ENCODE assay signal across 22 cellular contexts in genomic region chr1:64131155-64131554, GRCh38.
DNase-seq lines count a peak whose midpoint lies in the region; ATAC-seq, FAIRE-seq and TF ChIP-seq lines count a peak whose summit lies in the region.
"Had no signal": no experiment of that assay in that cellular context is flagged by ENCODE, and none has a peak within 500 bp of the region (broad histone marks: within the 10 kb centered on the region; RNA-seq: fewer than 3 reads in every experiment).

No MANE protein-coding gene starts in this region.

- CTCF ChIA-PET in H1 (lab: Charles Lee; ENCODE audit: partially characterized antibody): interaction anchor here (0.9 to 1.2 kb wide), 4 partner anchors 8 to 352 kb away, joined by 3 read pairs; no protein-coding TSS in a partner anchor
- CTCF ChIA-PET in CD4-positive, alpha-beta memory T cell (lab: Charles Lee; ENCODE audit: partially characterized antibody): no interaction called here

- H3K9me3 ChIP-seq in HUES64 (ENCODE audit: insufficient read depth, low read depth, low read length) (no peaks in the 10 kb centered on the region), H1 (ENCODE audit: insufficient read depth in 2 of 2, low read depth in 1 of 2, low read length in 1 of 2) (no peaks in the 10 kb centered on the region), left ventricle myocardium inferior (replicated peaks) (no peaks in the 10 kb centered on the region), mesenchymal stem cell (ENCODE audit: control insufficient read depth, low read length) (no peaks in the 10 kb centered on the region)
- H3K9me3 ChIP-seq in CD4-positive, alpha-beta memory T cell (ENCODE audit: control insufficient read depth in 1 of 2, low read length in 2 of 2): no peaks in the 10 kb centered on the region
- H3K9me3 ChIP-seq: A549, BE2C had no signal

- no peak overlapping the region for H3K23ac ChIP-seq in H1 (ENCODE audit: insufficient read length)
- H3K23ac ChIP-seq in mesenchymal stem cell (ENCODE audit: low read length in 2 of 2): no peak overlapping the region

- H2BK5ac ChIP-seq in H1 (ENCODE audit: low read depth, low read length) (peak overlapping the region; percentile 35; the same call in 1 of the 2 replicates), mesenchymal stem cell (ENCODE audit: low read depth, low read length, poor library complexity, severe bottlenecking) (no peak overlapping the region)

- no peak overlapping the region for H2BK20ac ChIP-seq in H1 (ENCODE audit: low read length)

- H3K9ac ChIP-seq in HUES64 (ENCODE audit: low read depth, low read length) (no peak overlapping the region), H1 (replicated peaks in 1 of 4; ENCODE audit: extremely low read depth in 1 of 4, low read depth in 3 of 4, low read length in 3 of 4) (no peak overlapping the region), mesenchymal stem cell (ENCODE audit: low read length) (no peak overlapping the region)

- H3K36me3 ChIP-seq in HUES64 (ENCODE audit: insufficient read depth, low read length) (no peaks in the 10 kb centered on the region), H1 (ENCODE audit: control insufficient read depth in 2 of 4, insufficient read depth in 4 of 4, low read length in 3 of 4) (no peaks in the 10 kb centered on the region), left ventricle myocardium inferior (no peaks in the 10 kb centered on the region), mesenchymal stem cell (ENCODE audit: control insufficient read depth in 1 of 2, insufficient read depth in 2 of 2, low read depth in 1 of 2, low read length in 2 of 2) (no peaks in the 10 kb centered on the region)
- H3K36me3 ChIP-seq in CD4-positive, alpha-beta memory T cell (ENCODE audit: insufficient read depth, low read length): no peaks in the 10 kb centered on the region
- H3K36me3 ChIP-seq: BE2C had no signal

- H2BK120ac ChIP-seq in H1 (replicated peaks; ENCODE audit: low read depth, low read length): no peak overlapping the region
- no peak overlapping the region for H2BK120ac ChIP-seq in mesenchymal stem cell (ENCODE audit: low read depth, low read length)

- peaks cover 1 to 3% of the 10 kb centered on the region in 2 experiments for H4K20me1 ChIP-seq in H1 (replicated peaks in 1 of 2; ENCODE audit: control insufficient read depth in 1 of 2, insufficient read depth in 2 of 2, low read length in 2 of 2)

- H2BK12ac ChIP-seq in H1 (ENCODE audit: low read depth, low read length): no peak overlapping the region
- H2BK12ac ChIP-seq in mesenchymal stem cell (ENCODE audit: low read length in 2 of 2): no peak overlapping the region

- H3K79me1 ChIP-seq in H1 (ENCODE audit: low read depth, low read length): no peaks in the 10 kb centered on the region; the same call in 1 of the 2 replicates
- no peaks in the 10 kb centered on the region for H3K79me1 ChIP-seq in mesenchymal stem cell (replicated peaks; ENCODE audit: low read length, poor library complexity, severe bottlenecking)

- no peak overlapping the region for H3K27ac Mint-ChIP-seq in CD4-positive, alpha-beta memory T cell
- H3K27ac Mint-ChIP-seq: CD8-positive, alpha-beta T cell had no signal

- H2AFZ ChIP-seq in H1 (ENCODE audit: low read length): no peak overlapping the region
- no peak overlapping the region for H2AFZ ChIP-seq in mesenchymal stem cell (ENCODE audit: low read depth, low read length)

- peaks cover 4 to 9% of the 10 kb centered on the region in 2 donors for H3K27me3 Mint-ChIP-seq in CD4-positive, alpha-beta memory T cell

- POLR2A ChIA-PET in H1 (lab: Charles Lee; ENCODE audit: partially characterized antibody): no interaction called here
- POLR2A ChIA-PET in CD4-positive, alpha-beta memory T cell (lab: Charles Lee; ENCODE audit: partially characterized antibody): no interaction called here

- H4K8ac ChIP-seq in H1 (ENCODE audit: extremely low read depth, insufficient read depth, low read length) (no peak overlapping the region), mesenchymal stem cell (ENCODE audit: low read length) (no peak overlapping the region)

- H3K4me2 ChIP-seq in H1 (ENCODE audit: insufficient read depth in 1 of 2, low read depth in 2 of 2, low read length in 2 of 2) (no peak overlapping the region), mesenchymal stem cell (ENCODE audit: low read length, poor library complexity, severe bottlenecking) (no peak overlapping the region)
- H3K4me2 ChIP-seq: A549 had no signal

- no peaks in the 10 kb centered on the region for H3K79me2 ChIP-seq in H1 (ENCODE audit: control insufficient read depth in 1 of 2, insufficient read depth in 2 of 2, low read length in 2 of 2)

- H3K23me2 ChIP-seq in H1 (ENCODE audit: low read depth, low read length): no peaks in the 10 kb centered on the region

- H3K4me3 Mint-ChIP-seq in CD4-positive, alpha-beta memory T cell: no peak overlapping the region
- H3K4me3 Mint-ChIP-seq: CD8-positive, alpha-beta T cell had no signal

- H2BK15ac ChIP-seq in H1 (ENCODE audit: low read length) (no peak overlapping the region), mesenchymal stem cell (ENCODE audit: low read depth, poor library complexity, severe bottlenecking) (no peak overlapping the region)

- H3K14ac ChIP-seq in H1 (ENCODE audit: insufficient read length) (no peak overlapping the region), mesenchymal stem cell (ENCODE audit: low read length in 2 of 2) (no peak overlapping the region)

- H4K91ac ChIP-seq in H1 (replicated peaks; ENCODE audit: insufficient read length, low read length) (no peak overlapping the region), mesenchymal stem cell (ENCODE audit: low read length) (no peak overlapping the region)

- H3K4me3 ChIP-seq in HUES64 (ENCODE audit: low read length) (no peak overlapping the region), H1 (ENCODE audit: extremely low read depth in 1 of 4, insufficient read depth in 2 of 4, low read depth in 3 of 4, low read length in 4 of 4) (no peak overlapping the region), left ventricle myocardium inferior (no peak overlapping the region), mesenchymal stem cell (ENCODE audit: insufficient read depth in 1 of 2, low read depth in 1 of 2, low read length in 2 of 2) (no peak overlapping the region)
- no peak overlapping the region for H3K4me3 ChIP-seq in CD4-positive, alpha-beta memory T cell (ENCODE audit: low read length in 2 of 2)
- H3K4me3 ChIP-seq: A549 had no signal

- H3K4ac ChIP-seq in H1 (replicated peaks; ENCODE audit: insufficient read length, low read depth, low read length) (no peak overlapping the region), mesenchymal stem cell (ENCODE audit: low read depth in 1 of 2, low read length in 2 of 2) (no peak overlapping the region)

- DNase-seq in H1 (ENCODE audit: low read depth in 1 of 2, low spot score in 2 of 2) (no peak), left ventricle myocardium inferior (no peak), mesenchymal stem cell (no peak), GM10266 (ENCODE audit: extremely low spot score) (no peak)
- no peak for DNase-seq in CD4-positive, alpha-beta memory T cell
- DNase-seq: BE2C; CD8-positive, alpha-beta T cell; COR-L47; DMS153; DMS79 treated with DMSO at 0.1 percent for 48 hours; EL; H7 had no signal

- no peak overlapping the region for H4K5ac ChIP-seq in H1 (ENCODE audit: insufficient read length, low read depth, low read length)

- no peak for TF ChIP-seq RAD21 in H1 (IDR thresholded peaks at IDR 0.05 in 1 of 2, conservative IDR thresholded peaks at IDR 0.05 in 1 of 2; ENCODE audit: low read depth in 2 of 2, low read length in 2 of 2)

- H3K18ac ChIP-seq in H1 (ENCODE audit: extremely low read depth, low read length) (no peak overlapping the region), mesenchymal stem cell (ENCODE audit: low read depth in 1 of 2, low read length in 2 of 2) (no peak overlapping the region)

- H3K36me3 Mint-ChIP-seq in CD4-positive, alpha-beta memory T cell: no peaks in the 10 kb centered on the region
- H3K36me3 Mint-ChIP-seq: CD8-positive, alpha-beta T cell had no signal

- ATAC-seq in GM19035 (IDR thresholded peaks at IDR 0.05; ENCODE audit: unreplicated experiment): no peak
- no peak for ATAC-seq in HG02840 (IDR thresholded peaks at IDR 0.05; ENCODE audit: low FRiP score, unreplicated experiment)
- ATAC-seq: A549; CD8-positive, alpha-beta T cell; HepG2 had no signal

- 50% methylated on average over 2 of the region's 2 CpGs for WGBS in HUES64
- whole genome bisulfite sequencing in H1 (ENCODE audit: extremely low coverage in 1 of 2, insufficient coverage in 1 of 2, insufficient read length in 1 of 2, insufficient replicate concordance in 2 of 2, low coverage in 1 of 2, low lambda C conversion rate in 2 of 2, missing lambda C conversion rate in 1 of 2), 2 experiments: 82% methylated on average over 2 of the region's 2 CpGs; no CpG with 5 or more reads in 1 of the 2 experiments
- WGBS in mesenchymal stem cell: 100% methylated on average over 1 of the region's 2 CpGs

- no peaks in the 10 kb centered on the region for H3K4me1 Mint-ChIP-seq in CD4-positive, alpha-beta memory T cell

- H3K4me1 ChIP-seq in HUES64 (ENCODE audit: insufficient read depth, low read length) (peaks cover 9% of the 10 kb centered on the region; the same call in 1 of the 2 replicates), H1 (replicated peaks in 1 of 4; ENCODE audit: control insufficient read depth in 3 of 4, insufficient read depth in 4 of 4, low read length in 3 of 4) (peaks cover 0 to 5% (median under 1%) of the 10 kb centered on the region in 4 experiments; a peak in 2 of 7 replicates), left ventricle myocardium inferior (peaks cover 23% of the 10 kb centered on the region), mesenchymal stem cell (ENCODE audit: control insufficient read depth, insufficient read depth, low read depth, low read length) (peaks cover 4% of the 10 kb centered on the region)
- no peaks in the 10 kb centered on the region for H3K4me1 ChIP-seq in CD4-positive, alpha-beta memory T cell (ENCODE audit: insufficient read depth, low read length)
- H3K4me1 ChIP-seq: BE2C had no signal

- no peak for TF ChIP-seq CTCF in H1 (IDR thresholded peaks at IDR 0.05; ENCODE audit: control extremely low read depth in 1 of 3, insufficient read depth in 1 of 3, low read depth in 1 of 3, low read length in 3 of 3)
- no peak for TF ChIP-seq CTCF in left ventricle myocardium inferior (IDR thresholded peaks at IDR 0.05; ENCODE audit: borderline replicate concordance)
- TF ChIP-seq CTCF in GM10266 (IDR thresholded peaks at IDR 0.05; ENCODE audit: control insufficient read depth, insufficient read depth, low read depth, missing control alignments): no peak

- no peak for TF ChIP-seq EP300 in H1 (IDR thresholded peaks at IDR 0.05; ENCODE audit: borderline replicate concordance in 1 of 2, low read depth in 2 of 2, low read length in 2 of 2)

- H3K27me3 ChIP-seq in HUES64 (ENCODE audit: insufficient read depth, low read length) (no peaks in the 10 kb centered on the region), H1 (replicated peaks in 1 of 4; ENCODE audit: control insufficient read depth in 3 of 4, extremely low read depth in 1 of 4, insufficient read depth in 3 of 4, low read length in 3 of 4) (no peaks in the 10 kb centered on the region), left ventricle myocardium inferior (ENCODE audit: low read depth) (no peaks in the 10 kb centered on the region), mesenchymal stem cell (ENCODE audit: control insufficient read depth in 1 of 2, insufficient read depth in 1 of 2, low read length in 2 of 2) (no peaks in the 10 kb centered on the region)
- H3K27me3 ChIP-seq in CD4-positive, alpha-beta memory T cell (ENCODE audit: insufficient read depth, low read length): peaks cover 3% of the 10 kb centered on the region
- H3K27me3 ChIP-seq: BE2C had no signal

- H3K56ac ChIP-seq in H1 (replicated peaks; ENCODE audit: insufficient read length, low read depth, low read length): no peak overlapping the region

- intact Hi-C loops in left ventricle myocardium inferior (cut with micrococcal nuclease): loop anchor here (10.0 kb wide), 2 partner anchors 436 to 506 kb away; no protein-coding TSS in a partner anchor
- intact Hi-C loops in CD4-positive, alpha-beta memory T cell (cut with micrococcal nuclease): no loop called here

- H2AK5ac ChIP-seq in H1 (ENCODE audit: low read depth, low read length) (no peak overlapping the region; the same call in 1 of the 2 replicates), mesenchymal stem cell (ENCODE audit: low read length, severe bottlenecking) (peak overlapping the region; percentile 93)

- peak; percentile 36 for FAIRE-seq in H1 (lab: Jason Lieb, UNC)
- FAIRE-seq: A549, D721Med, G401.6, GM12892, GM19239, HepG2 had no signal

- no peaks in the 10 kb centered on the region for H3K9me3 Mint-ChIP-seq in CD4-positive, alpha-beta memory T cell
- H3K9me3 Mint-ChIP-seq: CD8-positive, alpha-beta T cell had no signal

- peak overlapping the region; percentile 7; the same call in 1 of the 2 replicates for H3K27ac ChIP-seq in HUES64 (ENCODE audit: low read depth, low read length)
- H3K27ac ChIP-seq in H1 (ENCODE audit: low read depth, low read length): no peak overlapping the region
- peak overlapping the region; percentile 36 for H3K27ac ChIP-seq in left ventricle myocardium inferior (replicated peaks)
- no peak overlapping the region for H3K27ac ChIP-seq in mesenchymal stem cell (ENCODE audit: low read length, poor library complexity, severe bottlenecking)
- H3K27ac ChIP-seq in CD4-positive, alpha-beta memory T cell (ENCODE audit: low read depth, low read length): no peak overlapping the region
- H3K27ac ChIP-seq: C4-2B had no signal

- no peak for TF ChIP-seq POLR2A in H1 (IDR thresholded peaks at IDR 0.05; ENCODE audit: control extremely low read depth in 1 of 2, low read depth in 2 of 2, low read length in 2 of 2)

Comparison
In these comparisons a context has a peak if more than half of its experiments do, and no peak if none do; other contexts are left out.
1. H3K27ac ChIP-seq: peak in HUES64 (single experiment) and left ventricle myocardium inferior (single experiment); none in H1 (single experiment), mesenchymal stem cell (single experiment) and CD4-positive, alpha-beta memory T cell (single experiment).